In genomic region chr11:36253238-36253637, GRCh38 we compare ENCODE assay signal across 12 cellular contexts. TPM values are rescaled to one million over a fixed set of nuclear protein-coding genes. Genes with fewer than 3 reads are reported as not detected.
DNase-seq lines count a peak whose midpoint lies in the region; ATAC-seq lines count a peak whose summit lies in the region.
"Had no signal": no experiment of that assay in that cellular context is flagged by ENCODE, and none has a peak within 500 bp of the region (broad histone marks: within the 10 kb centered on the region; RNA-seq: fewer than 3 reads in every experiment).

No MANE protein-coding gene starts in this region.

- no peaks in the 10 kb centered on the region for H3K36me3 Mint-ChIP-seq in naive thymus-derived CD8-positive, alpha-beta T cell

- ATAC-seq in naive thymus-derived CD8-positive, alpha-beta T cell, result no peak
- ATAC-seq in GM19395 (IDR thresholded peaks at IDR 0.05; ENCODE audit: unreplicated experiment), result no peak
- ATAC-seq: activated CD4-positive, alpha-beta T cell treated with anti-CD3 and anti-CD28 coated beads for 36 hours; activated naive CD8-positive, alpha-beta T cell treated with anti-CD3 and anti-CD28 coated beads, Interleukin-2, amount 50 U/mL, for 24 hours; gastroesophageal sphincter had no signal

- H3K9me3 Mint-ChIP-seq in naive thymus-derived CD8-positive, alpha-beta T cell, result no peaks in the 10 kb centered on the region
- H3K9me3 Mint-ChIP-seq: activated naive CD8-positive, alpha-beta T cell treated with anti-CD3 and anti-CD28 coated beads, Interleukin-2, amount 50 U/mL, for 24 hours had no signal

- POLR2A ChIA-PET in naive thymus-derived CD8-positive, alpha-beta T cell (lab: Charles Lee), result no interaction called here

- intact Hi-C loops in posterior cingulate gyrus (cut with DNase I), result no loop called here
- intact Hi-C loops in posterior vena cava (cut with DNase I), result loop anchor here (10.0 kb wide), 4 partner anchors 118 to 638 kb away; partner anchors contain the start of gene FJX1 (in 1 of the 2)

- peaks cover 14 to 71% (median 26%) of the 10 kb centered on the region in 5 donors for H3K27me3 Mint-ChIP-seq in naive thymus-derived CD8-positive, alpha-beta T cell

- no peak overlapping the region for H3K27ac Mint-ChIP-seq in naive thymus-derived CD8-positive, alpha-beta T cell
- H3K27ac Mint-ChIP-seq: activated CD4-positive, alpha-beta T cell treated with anti-CD3 and anti-CD28 coated beads for 36 hours; activated naive CD8-positive, alpha-beta T cell treated with anti-CD3 and anti-CD28 coated beads, Interleukin-2, amount 50 U/mL, for 24 hours had no signal

- H3K4me1 Mint-ChIP-seq in naive thymus-derived CD8-positive, alpha-beta T cell, result no peaks in the 10 kb centered on the region
- H3K4me1 Mint-ChIP-seq: activated CD4-positive, alpha-beta T cell treated with anti-CD3 and anti-CD28 coated beads for 36 hours had no signal

- H3K4me3 Mint-ChIP-seq in naive thymus-derived CD8-positive, alpha-beta T cell, result no peak overlapping the region
- H3K4me3 Mint-ChIP-seq: activated CD4-positive, alpha-beta T cell treated with anti-CD3 and anti-CD28 coated beads for 36 hours; activated naive CD8-positive, alpha-beta T cell treated with anti-CD3 and anti-CD28 coated beads, Interleukin-2, amount 50 U/mL, for 24 hours had no signal

- DNase-seq in LHCN-M2 (ENCODE audit: low read depth) (peak; percentile 69), NCI-H524 treated with DMSO at 0.1 percent for 48 hours (lab: John Stamatoyannopoulos, UW) (peak; percentile 97), fibroblast of peridontal ligament (ENCODE audit: extremely low read depth) (peak; percentile 15), posterior cingulate gyrus (peak in 9 of 10 donors; percentile 25 to 94 (median 46)), DMS153 (lab: John Stamatoyannopoulos, UW) (no peak), posterior vena cava (ENCODE audit: low spot score) (no peak)
- no peak for DNase-seq in naive thymus-derived CD8-positive, alpha-beta T cell
- DNase-seq: activated CD4-positive, alpha-beta T cell treated with anti-CD3 and anti-CD28 coated beads for 36 hours; activated naive CD8-positive, alpha-beta T cell treated with anti-CD3 and anti-CD28 coated beads, Interleukin-2, amount 50 U/mL, for 24 hours; NCI-H748 treated with DMSO at 0.1 percent for 48 hours had no signal

RNA-seq across cellular contexts. Expression of gene COMMD9, which starts 36.0 kb away (rescaled TPM):
- total RNA-seq in LHCN-M2 (2014; rRNA removed) (58.2 and 64.0 TPM in 2 replicates), posterior vena cava (10 to 100 TPM; 37.3 to 39.1 TPM)
- 95.0 TPM for polyA plus RNA-seq in LHCN-M2 (2012)
- total RNA-seq in naive thymus-derived CD8-positive, alpha-beta T cell, result 10 to 100 TPM; 46.6 to 48.5 TPM
- 10 to 100 TPM; 68.9 to 94.0 (median 91.9) TPM for polyA plus RNA-seq in naive thymus-derived CD8-positive, alpha-beta T cell

RNA-seq across cellular contexts. Expression of gene PRR5L, which starts 42.9 kb away (rescaled TPM):
- total RNA-seq in LHCN-M2 (2014; rRNA removed) (19.3 and 22.8 TPM in 2 replicates), posterior vena cava (10 to 100 TPM in 1 of 2 donors, 1 to 10 TPM in 1; 6.4 to 12.2 TPM)
- polyA plus RNA-seq in LHCN-M2 (2012), result 30.7 TPM
- 1 to 10 TPM; 1.2 to 3.8 TPM for total RNA-seq in naive thymus-derived CD8-positive, alpha-beta T cell
- 10 to 100 TPM in 1 of 3 donors, under 1 TPM in 2; 0.50 to 21.3 (median 0.52) TPM for polyA plus RNA-seq in naive thymus-derived CD8-positive, alpha-beta T cell

Comparison
In these comparisons a context has a peak if more than half of its experiments do, and no peak if none do; other contexts are left out.
1. DNase-seq: peak in LHCN-M2 (single experiment), NCI-H524 treated with DMSO at 0.1 percent for 48 hours (single experiment), fibroblast of peridontal ligament (single experiment) and posterior cingulate gyrus (9 of 10); none in DMS153 (single experiment), naive thymus-derived CD8-positive, alpha-beta T cell (0 of 10) and posterior vena cava (single experiment).